ENCODE assay signal across 34 cellular contexts in the genomic region with DNA sequence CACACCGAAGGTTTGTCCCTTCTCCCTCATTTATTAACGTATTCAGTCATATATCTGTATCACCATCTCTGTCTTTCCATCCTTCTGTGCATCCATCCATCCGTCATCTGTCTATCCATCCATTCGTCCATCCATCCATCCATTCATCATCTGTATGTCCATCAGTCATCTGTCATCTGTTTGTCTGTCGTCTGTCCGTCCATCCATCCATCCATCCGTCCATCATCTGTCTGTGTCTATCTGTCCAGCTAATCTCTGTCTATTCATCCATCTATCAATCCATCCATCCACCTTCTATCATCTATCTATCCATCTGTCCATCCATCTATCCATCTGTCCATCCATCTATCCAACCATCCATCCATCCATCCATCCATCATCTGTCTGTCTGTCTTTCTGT.
"Had no signal": no experiment of that assay in that cellular context is flagged by ENCODE, and none has a peak within 500 bp of the region (broad histone marks: within the 10 kb centered on the region; RNA-seq: fewer than 3 reads in every experiment).

No MANE protein-coding gene starts in this region.

- H3K27me3 Mint-ChIP-seq: activated CD4-positive, alpha-beta memory T cell treated with anti-CD3 and anti-CD28 coated beads, Interleukin-2, amount 10 ng/mL, durations not matched to agents 7 days and 5 days; activated CD4-positive, alpha-beta T cell treated with anti-CD3 and anti-CD28 coated beads for 36 hours; activated CD4-positive, alpha-beta T cell treated with anti-CD3 and anti-CD28 coated beads, Interleukin-2, amount 10 ng/mL, durations not matched to agents 24 days and 14 days; activated naive CD4-positive, alpha-beta T cell treated with anti-CD3 and anti-CD28 coated beads, Interleukin-2, amount 50 U/mL, for 24 hours; activated naive CD8-positive, alpha-beta T cell treated with anti-CD3 and anti-CD28 coated beads for 36 hours; activated naive CD8-positive, alpha-beta T cell treated with anti-CD3 and anti-CD28 coated beads, Interleukin-2, amount 50 U/mL, for 24 hours; activated T-helper 17 cell treated with anti-CD3 and anti-CD28 coated beads, Interleukin-2, amount 50 U/mL, for 72 hours; T-helper 17 cell had no signal

- H3K27me3 ChIP-seq: adrenal gland, body of pancreas, cardiac muscle cell, colonic mucosa had no signal

- H3K9me3 Mint-ChIP-seq: activated naive CD4-positive, alpha-beta T cell treated with anti-CD3 and anti-CD28 coated beads, Interleukin-2, amount 50 U/mL, for 24 hours; activated T-helper 17 cell treated with anti-CD3 and anti-CD28 coated beads, Interleukin-2, amount 50 U/mL, for 72 hours had no signal

- H3K4me1 ChIP-seq: body of pancreas, colonic mucosa had no signal

- H3K4me3 Mint-ChIP-seq: activated CD4-positive, alpha-beta memory T cell treated with anti-CD3 and anti-CD28 coated beads, Interleukin-2, amount 10 ng/mL, durations not matched to agents 7 days and 5 days; activated CD4-positive, alpha-beta T cell treated with anti-CD3 and anti-CD28 coated beads for 36 hours; activated CD4-positive, alpha-beta T cell treated with anti-CD3 and anti-CD28 coated beads, Interleukin-2, amount 10 ng/mL, durations not matched to agents 24 days and 14 days; activated naive CD4-positive, alpha-beta T cell treated with anti-CD3 and anti-CD28 coated beads, Interleukin-2, amount 50 U/mL, for 24 hours; activated naive CD8-positive, alpha-beta T cell treated with anti-CD3 and anti-CD28 coated beads for 36 hours; activated naive CD8-positive, alpha-beta T cell treated with anti-CD3 and anti-CD28 coated beads, Interleukin-2, amount 50 U/mL, for 24 hours; activated T-cell treated with anti-CD3 and anti-CD28 coated beads, Interleukin-2, amount 50 U/mL, for 4 hours; activated T-helper 17 cell treated with anti-CD3 and anti-CD28 coated beads, Interleukin-2, amount 50 U/mL, for 72 hours; T-helper 17 cell; T-helper 2 cell treated with Interferon-gamma antibody and Interleukin-4, amounts not matched to agents 5 μg/mL and 100 μg/mL, for 36 hours had no signal

- DNase-seq: activated CD4-positive, alpha-beta memory T cell treated with anti-CD3 and anti-CD28 coated beads, Interleukin-2, amount 10 ng/mL, durations not matched to agents 7 days and 5 days; activated CD4-positive, alpha-beta T cell treated with anti-CD3 and anti-CD28 coated beads for 36 hours; activated CD4-positive, alpha-beta T cell treated with anti-CD3 and anti-CD28 coated beads, Interleukin-2, amount 10 ng/mL, durations not matched to agents 24 days and 14 days; activated CD4-positive, alpha-beta T cell treated with anti-CD3 and anti-CD28 coated beads, Interleukin-2, amount 50 U/mL, for 4 hours; activated CD4-positive, CD25-positive, alpha-beta regulatory T cell; activated CD4-positive, CD25-positive, alpha-beta regulatory T cell treated with anti-CD3 and anti-CD28 coated beads, Interleukin-2, amount 50 U/mL, for 72 hours; activated CD8-positive, alpha-beta memory T cell treated with anti-CD3 and anti-CD28 coated beads for 24 hours; activated effector memory CD4-positive, alpha-beta T cell treated with Interleukin-2 at 50 U/mL for 16 hours; activated gamma-delta T cell treated with Interleukin-2 at 50 U/mL for 16 hours; activated naive CD4-positive, alpha-beta T cell treated with Interleukin-2 at 50 U/mL for 16 hours; activated naive CD8-positive, alpha-beta T cell treated with anti-CD3 and anti-CD28 coated beads for 36 hours; activated naive CD8-positive, alpha-beta T cell treated with anti-CD3 and anti-CD28 coated beads, Interleukin-2, amount 50 U/mL, for 24 hours; activated T-cell treated with anti-CD3 and anti-CD28 coated beads, Interleukin-2, amount 50 U/mL, for 4 hours; amygdala; aorta; body of pancreas; central memory CD4-positive, alpha-beta T cell; cerebellar nuclear complex; colonic mucosa; effector CD8-positive, alpha-beta T cell; foreskin fibroblast; head of caudate nucleus; T-helper 1 cell; T-helper 17 cell; T1000; WERI-Rb-1 had no signal

- H3K4me1 Mint-ChIP-seq: activated CD4-positive, alpha-beta T cell treated with anti-CD3 and anti-CD28 coated beads, Interleukin-2, amount 10 ng/mL, durations not matched to agents 24 days and 14 days; activated naive CD8-positive, alpha-beta T cell treated with anti-CD3 and anti-CD28 coated beads for 36 hours had no signal

- H3K4me3 ChIP-seq: adrenal gland, body of pancreas, cardiac muscle cell, colonic mucosa had no signal

- H3K9me3 ChIP-seq: adrenal gland, body of pancreas, colonic mucosa had no signal

- H3K36me3 ChIP-seq: adrenal gland, cardiac muscle cell, colonic mucosa, WERI-Rb-1 had no signal

- H3K27ac Mint-ChIP-seq: activated CD4-positive, alpha-beta memory T cell treated with anti-CD3 and anti-CD28 coated beads, Interleukin-2, amount 10 ng/mL, durations not matched to agents 7 days and 5 days; activated CD4-positive, alpha-beta T cell treated with anti-CD3 and anti-CD28 coated beads for 36 hours; activated CD4-positive, alpha-beta T cell treated with anti-CD3 and anti-CD28 coated beads, Interleukin-2, amount 10 ng/mL, durations not matched to agents 24 days and 14 days; activated naive CD4-positive, alpha-beta T cell treated with anti-CD3 and anti-CD28 coated beads, Interleukin-2, amount 50 U/mL, for 24 hours; activated naive CD8-positive, alpha-beta T cell treated with anti-CD3 and anti-CD28 coated beads for 36 hours; activated naive CD8-positive, alpha-beta T cell treated with anti-CD3 and anti-CD28 coated beads, Interleukin-2, amount 50 U/mL, for 24 hours; activated T-helper 17 cell treated with anti-CD3 and anti-CD28 coated beads, Interleukin-2, amount 50 U/mL, for 72 hours; T-helper 17 cell; T-helper 2 cell treated with Interferon-gamma antibody and Interleukin-4, amounts not matched to agents 5 μg/mL and 100 μg/mL, for 36 hours had no signal

- FAIRE-seq: endometrium, endothelial cell of umbilical vein, frontal cortex had no signal
